ENCODE assay signal across 11 cellular contexts in genomic region chr3:134369231-134369741, GRCh38. TPM values are rescaled to one million over a fixed set of nuclear protein-coding genes. Genes with fewer than 3 reads are reported as not detected.
DNase-seq lines count a peak whose midpoint lies in the region; ATAC-seq lines count a peak whose summit lies in the region.
"Had no signal": no experiment of that assay in that cellular context is flagged by ENCODE, and none has a peak within 500 bp of the region (broad histone marks: within the 10 kb centered on the region; RNA-seq: fewer than 3 reads in every experiment).

No MANE protein-coding gene starts in this region.

- intact Hi-C loops in activated CD4-positive, alpha-beta T cell treated with anti-CD3 and anti-CD28 coated beads for 36 hours (cut with DNase I, micrococcal nuclease) = no loop called here

- no peaks in the 10 kb centered on the region for H3K9me3 ChIP-seq in HUES48 (ENCODE audit: control insufficient read depth, insufficient read depth, low read length)

- no peak for DNase-seq in caudate nucleus (lab: John Stamatoyannopoulos, UW)
- no peak for DNase-seq in substantia nigra (lab: John Stamatoyannopoulos, UW)
- no peak for DNase-seq in activated CD4-positive, alpha-beta T cell treated with anti-CD3 and anti-CD28 coated beads for 36 hours
- DNase-seq in DMS79 (lab: John Stamatoyannopoulos, UW) = no peak
- DNase-seq in NK-92 treated with Interleukin-12 subunit alpha and Interleukin-12 subunit beta, amount 100 ng/mL, for 24 hours (lab: John Stamatoyannopoulos, UW) = no peak
- DNase-seq: NCI-H2081 treated with DMSO at 0.1 percent for 48 hours, T-helper 1 cell had no signal

- CTCF ChIA-PET in activated CD4-positive, alpha-beta T cell treated with anti-CD3 and anti-CD28 coated beads for 36 hours (lab: Charles Lee) = interaction anchor here (0.7 kb wide), 1 partner anchor 60 kb away, joined by 3 read pairs; no protein-coding TSS in a partner anchor

- no peaks in the 10 kb centered on the region for H3K36me3 Mint-ChIP-seq in activated CD4-positive, alpha-beta T cell treated with anti-CD3 and anti-CD28 coated beads for 36 hours (ENCODE audit: low read depth)

- no peak overlapping the region for H3K4me3 ChIP-seq in HUES48 (ENCODE audit: low read depth, low read length)

- no peaks in the 10 kb centered on the region for H3K9me3 Mint-ChIP-seq in activated CD4-positive, alpha-beta T cell treated with anti-CD3 and anti-CD28 coated beads for 36 hours (ENCODE audit: low read depth)
- H3K9me3 Mint-ChIP-seq: activated T-helper 2 cell treated with anti-CD3 and anti-CD28 coated beads, Interferon-gamma antibody, Interleukin-2, Interleukin-4, amounts not matched to agents 10 μg/mL and 5 μg/mL and 100 μg/mL, durations not matched to agents 14 hours and 24 hours and 36 hours had no signal

- H3K36me3 ChIP-seq in HUES48 (ENCODE audit: control insufficient read depth, insufficient read depth, low read length) = peaks cover 70% of the 10 kb centered on the region

- no peak overlapping the region for H3K9ac ChIP-seq in HUES48 (ENCODE audit: low read depth, low read length)

- H3K27ac ChIP-seq in HUES48 (ENCODE audit: low read depth, low read length) = peak overlapping the region; percentile 44
- H3K27ac ChIP-seq in caudate nucleus (ENCODE audit: low read depth, low read length) = peak overlapping the region; percentile 98
- H3K27ac ChIP-seq in layer of hippocampus (ENCODE audit: low read depth, low read length) = peak overlapping the region; percentile 98
- peak overlapping the region; percentile 100 for H3K27ac ChIP-seq in substantia nigra (ENCODE audit: low read depth, low read length, poor library complexity, severe bottlenecking)

- H3K27ac Mint-ChIP-seq in activated CD4-positive, alpha-beta T cell treated with anti-CD3 and anti-CD28 coated beads for 36 hours = no peak overlapping the region
- H3K27ac Mint-ChIP-seq: activated T-helper 2 cell treated with anti-CD3 and anti-CD28 coated beads, Interferon-gamma antibody, Interleukin-2, Interleukin-4, amounts not matched to agents 10 μg/mL and 5 μg/mL and 100 μg/mL, durations not matched to agents 14 hours and 24 hours and 36 hours had no signal

- H3K27me3 Mint-ChIP-seq in activated CD4-positive, alpha-beta T cell treated with anti-CD3 and anti-CD28 coated beads for 36 hours = peaks cover 17% of the 10 kb centered on the region

- POLR2A ChIA-PET in activated CD4-positive, alpha-beta T cell treated with anti-CD3 and anti-CD28 coated beads for 36 hours (lab: Charles Lee) = no interaction called here

- H3K27me3 ChIP-seq in HUES48 (ENCODE audit: control insufficient read depth, insufficient read depth, low read length) = peaks cover 7% of the 10 kb centered on the region
- H3K27me3 ChIP-seq in layer of hippocampus (ENCODE audit: control insufficient read depth, insufficient read depth, low read length) = no peaks in the 10 kb centered on the region

- no peak overlapping the region for H3K4me3 Mint-ChIP-seq in activated CD4-positive, alpha-beta T cell treated with anti-CD3 and anti-CD28 coated beads for 36 hours

- H3K4me1 ChIP-seq in HUES48 (ENCODE audit: control insufficient read depth, insufficient read depth, low read length) = peaks cover 36% of the 10 kb centered on the region

- ATAC-seq in activated CD4-positive, alpha-beta T cell treated with anti-CD3 and anti-CD28 coated beads for 36 hours = no peak
- ATAC-seq in esophagus mucosa = no peak

- peaks cover 16% of the 10 kb centered on the region for H3K4me1 Mint-ChIP-seq in activated CD4-positive, alpha-beta T cell treated with anti-CD3 and anti-CD28 coated beads for 36 hours

RNA-seq across cellular contexts. Expression of gene AMOTL2, which starts 5.0 kb away (rescaled TPM):
- under 1 TPM; 0.32 to 0.42 TPM for total RNA-seq in activated CD4-positive, alpha-beta T cell treated with anti-CD3 and anti-CD28 coated beads for 36 hours
- total RNA-seq in esophagus mucosa = 33.2 TPM
- total RNA-seq: activated T-helper 2 cell treated with anti-CD3 and anti-CD28 coated beads, Interferon-gamma antibody, Interleukin-2, Interleukin-4, amounts not matched to agents 10 μg/mL and 5 μg/mL and 100 μg/mL, durations not matched to agents 14 hours and 24 hours and 36 hours had no signal

Comparison
In these comparisons a context has a peak if more than half of its experiments do, and no peak if none do; other contexts are left out.
1. H3K27ac ChIP-seq: peak in every context shown above with its lines; median percentile 100 in substantia nigra; 98 in caudate nucleus; 98 in layer of hippocampus; 44 in HUES48.
2. RNA of gene AMOTL2, which starts 5.0 kb away (total RNA-seq): 33.2 TPM in esophagus mucosa (single experiment); 0.32 to 0.42 TPM in activated CD4-positive, alpha-beta T cell treated with anti-CD3 and anti-CD28 coated beads for 36 hours; every median in the first group is over 10 times any median in the second.